ENCODE assay signal across 1 cellular context in the genomic region with DNA sequence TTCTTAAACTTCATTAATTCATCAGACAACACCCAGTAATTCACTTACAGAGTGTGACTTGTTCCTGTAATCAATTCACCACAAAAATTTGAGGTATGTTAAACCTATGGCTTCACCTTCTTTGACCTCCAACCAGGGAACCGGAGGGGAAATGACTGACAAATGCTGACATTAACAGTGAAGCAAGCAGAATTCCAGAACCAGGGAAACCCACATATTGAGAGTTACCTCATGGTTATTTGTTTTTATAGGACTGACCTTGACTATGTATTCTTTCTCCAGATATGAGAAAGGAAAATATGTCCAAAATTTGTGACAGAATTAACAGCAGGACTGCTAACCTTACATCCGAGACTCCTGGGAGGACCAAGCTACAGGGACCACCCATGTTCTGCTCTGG.
TF ChIP-seq lines count a peak whose summit lies in the region.

No MANE protein-coding gene starts in this region.

TF ChIP-seq in H1, 55 proteins besides CTCF, POLR2A, EP300 and RAD21:
- no peak for TF ChIP-seq YY1 (IDR thresholded peaks at IDR 0.05; ENCODE audit: low read depth, low read length)
- TF ChIP-seq, protein P1, sequence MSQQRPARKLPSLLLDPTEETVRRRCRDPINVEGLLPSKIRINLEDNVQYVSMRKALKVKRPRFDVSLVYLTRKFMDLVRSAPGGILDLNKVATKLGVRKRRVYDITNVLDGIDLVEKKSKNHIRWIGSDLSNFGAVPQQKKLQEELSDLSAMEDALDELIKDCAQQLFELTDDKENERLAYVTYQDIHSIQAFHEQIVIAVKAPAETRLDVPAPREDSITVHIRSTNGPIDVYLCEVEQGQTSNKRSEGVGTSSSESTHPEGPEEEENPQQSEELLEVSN (IDR thresholded peaks at IDR 0.05) = no peak
- TF ChIP-seq NRF1 (IDR thresholded peaks at IDR 0.05; ENCODE audit: low read depth, low read length) = no peak
- TF ChIP-seq GTF2F1 (IDR thresholded peaks at IDR 0.05; ENCODE audit: borderline replicate concordance, low read depth, low read length) = no peak
- TF ChIP-seq CTBP2 (IDR thresholded peaks at IDR 0.05; ENCODE audit: borderline replicate concordance, insufficient read depth, insufficient read length, low read length) = no peak
- TF ChIP-seq CEBPB (IDR thresholded peaks at IDR 0.05; ENCODE audit: low read depth, low read length) = no peak
- no peak for TF ChIP-seq EZH2 (IDR thresholded peaks at IDR 0.05; ENCODE audit: low read depth, low read length, severe bottlenecking)
- no peak for TF ChIP-seq SRF (IDR thresholded peaks at IDR 0.05; ENCODE audit: low read depth, low read length)
- TF ChIP-seq CHD1 (IDR thresholded peaks at IDR 0.05; ENCODE audit: low read depth, low read length) = no peak
- no peak for TF ChIP-seq MAFK (IDR thresholded peaks at IDR 0.05; ENCODE audit: low read depth, low read length)
- TF ChIP-seq CBX5 (IDR thresholded peaks at IDR 0.05; ENCODE audit: low read depth, low read length) = no peak
- no peak for TF ChIP-seq ASH2L (IDR thresholded peaks at IDR 0.05; ENCODE audit: low read length)
- no peak for TF ChIP-seq SIN3A (conservative IDR thresholded peaks at IDR 0.05 in 1 of 2, IDR thresholded peaks at IDR 0.05 in 1 of 2; ENCODE audit: low read depth in 1 of 2, low read length in 2 of 2)
- TF ChIP-seq GABPA (IDR thresholded peaks at IDR 0.05; ENCODE audit: borderline replicate concordance, insufficient read depth, low read length) = no peak
- no peak for TF ChIP-seq RBBP5 (IDR thresholded peaks at IDR 0.05; ENCODE audit: borderline replicate concordance, low read depth, low read length)
- TF ChIP-seq RNF2 (IDR thresholded peaks at IDR 0.05; ENCODE audit: borderline replicate concordance, low read depth, low read length, missing control alignments, poor library complexity, severe bottlenecking) = no peak
- TF ChIP-seq SAP30 (IDR thresholded peaks at IDR 0.05; ENCODE audit: insufficient read depth, insufficient replicate concordance, low read length) = no peak
- TF ChIP-seq ZNF274 (IDR thresholded peaks at IDR 0.05; ENCODE audit: borderline replicate concordance, extremely low read depth, low read length) = no peak
- TF ChIP-seq BCL11A (IDR thresholded peaks at IDR 0.05; ENCODE audit: low read depth in 2 of 2, low read length in 2 of 2) = no peak
